Comparison of ENCODE assay signal across 9 cellular contexts in genomic region chr6:32190946-32191677, GRCh38. TPM values are rescaled to one million over a fixed set of nuclear protein-coding genes. Genes with fewer than 3 reads are reported as not detected.
DNase-seq lines count a peak whose midpoint lies in the region; ATAC-seq, FAIRE-seq and TF ChIP-seq lines count a peak whose summit lies in the region.
"Had no signal": no experiment of that assay in that cellular context is flagged by ENCODE, and none has a peak within 500 bp of the region (broad histone marks: within the 10 kb centered on the region; RNA-seq: fewer than 3 reads in every experiment).

No MANE protein-coding gene starts in this region.

- peak overlapping the region; percentile 67; the same call in 1 of the 2 replicates for H2BK15ac ChIP-seq in H1 (ENCODE audit: low read length)

- TF ChIP-seq RAD21 in H1 (IDR thresholded peaks at IDR 0.05 in 1 of 2, conservative IDR thresholded peaks at IDR 0.05 in 1 of 2; ENCODE audit: low read depth in 2 of 2, low read length in 2 of 2), result no peak

- CTCF ChIA-PET in CD4-positive, alpha-beta T cell (lab: Charles Lee), result no interaction called here
- CTCF ChIA-PET in H1 (lab: Charles Lee; ENCODE audit: partially characterized antibody) (interaction anchor here (1.1 to 2.5 kb wide), 4 partner anchors 12 to 73 kb away, joined by 3 to 12 read pairs (median 8); partner anchors contain the start of gene RNF5), PC-3 (lab: Charles Lee) (no interaction called here)

- in situ Hi-C loops in G401 (cut with HindIII; ENCODE audit: low sequenced_read_pairs), result no loop called here

- H4K8ac ChIP-seq in H1 (ENCODE audit: extremely low read depth, insufficient read depth, low read length), result no peak overlapping the region

- no peak for DNase-seq in CD4-positive, alpha-beta T cell
- no peak for DNase-seq in H1 (ENCODE audit: low read depth in 1 of 2, low spot score in 2 of 2)
- DNase-seq in osteoblast (ENCODE audit: insufficient read length, low spot score, missing footprints), result peak; percentile 71
- no peak for DNase-seq in G401 (ENCODE audit: low spot score)
- DNase-seq in PC-3, result no peak
- no peak for DNase-seq in NOMO-1 treated with DMSO at 0.1 percent for 48 hours (lab: John Stamatoyannopoulos, UW; ENCODE audit: unreplicated experiment)
- DNase-seq: activated CD4-positive, alpha-beta T cell treated with anti-CD3 and anti-CD28 coated beads for 48 hours had no signal

- TF ChIP-seq CTCF in CD4-positive, alpha-beta T cell (IDR thresholded peaks at IDR 0.05), result no peak
- TF ChIP-seq CTCF in OCI-LY1 (IDR thresholded peaks at IDR 0.05; ENCODE audit: low read length) (no peak), H1 (IDR thresholded peaks at IDR 0.05; ENCODE audit: control extremely low read depth in 1 of 3, insufficient read depth in 1 of 3, low read depth in 1 of 3, low read length in 3 of 3) (no peak), osteoblast (IDR thresholded peaks at IDR 0.05; ENCODE audit: extremely low read depth, low read depth, low read length) (no peak), PC-3 (conservative IDR thresholded peaks at IDR 0.05; ENCODE audit: low read depth, low read length) (no peak)

- no peak for FAIRE-seq in H1 (lab: Jason Lieb, UNC)

- H3F3A ChIP-seq in OCI-LY1 (ENCODE audit: insufficient read depth, low read length), result 0 out of 2 replicates have a peak, but pooled peaks cover 3% of the 10 kb centered on the region
- no peaks in the 10 kb centered on the region for H3F3A ChIP-seq in PC-3 (ENCODE audit: low read length, unreplicated experiment)

- peak overlapping the region; percentile 75 for H3K4ac ChIP-seq in H1 (replicated peaks; ENCODE audit: insufficient read length, low read depth, low read length)

- H3K9me2 ChIP-seq in OCI-LY1 (ENCODE audit: low read depth, low read length) (no peaks in the 10 kb centered on the region), PC-3 (replicated peaks; ENCODE audit: low read length) (no peaks in the 10 kb centered on the region)

- peak overlapping the region; percentile 75 for H3K18ac ChIP-seq in H1 (ENCODE audit: extremely low read depth, low read length)

- H3K36me3 ChIP-seq in OCI-LY1 (ENCODE audit: insufficient read depth, low read length) (peaks cover 22% of the 10 kb centered on the region; the same call in 1 of the 2 replicates), H1 (ENCODE audit: control insufficient read depth in 2 of 4, insufficient read depth in 4 of 4, low read length in 3 of 4) (peaks cover 2 to 18% (median 14%) of the 10 kb centered on the region in 4 experiments; a peak in 7 of 8 replicates), osteoblast (ENCODE audit: insufficient read depth, low read length) (peaks cover 19% of the 10 kb centered on the region), PC-3 (ENCODE audit: low read depth, low read length) (no peaks in the 10 kb centered on the region)

- H3K27me3 ChIP-seq in CD4-positive, alpha-beta T cell (ENCODE audit: control insufficient read depth, insufficient read depth, low read length), result no peaks in the 10 kb centered on the region
- H3K27me3 ChIP-seq in OCI-LY1 (ENCODE audit: insufficient read depth, low read length), result no peaks in the 10 kb centered on the region
- H3K27me3 ChIP-seq in H1 (replicated peaks in 1 of 4; ENCODE audit: control insufficient read depth in 3 of 4, extremely low read depth in 1 of 4, insufficient read depth in 3 of 4, low read length in 3 of 4), result no peaks in the 10 kb centered on the region
- H3K27me3 ChIP-seq in osteoblast (ENCODE audit: insufficient read depth, low read length), result no peaks in the 10 kb centered on the region
- no peaks in the 10 kb centered on the region for H3K27me3 ChIP-seq in PC-3 (ENCODE audit: low read length)

- peak overlapping the region; percentile 73 for H3K4me3 ChIP-seq in OCI-LY1 (ENCODE audit: low read depth, low read length, poor library complexity, severe bottlenecking)
- H3K4me3 ChIP-seq in H1 (ENCODE audit: extremely low read depth in 1 of 4, insufficient read depth in 2 of 4, low read depth in 3 of 4, low read length in 4 of 4), result peak overlapping the region in 2 of 4 experiments; percentile 30 to 87; a peak in 2 of 8 replicates
- no peak overlapping the region for H3K4me3 ChIP-seq in osteoblast (ENCODE audit: insufficient read depth, low read length)
- H3K4me3 ChIP-seq in PC-3 (ENCODE audit: low read length), result no peak overlapping the region

- no peaks in the 10 kb centered on the region for H4K20me1 ChIP-seq in OCI-LY1 (ENCODE audit: insufficient read depth, low read length)
- H4K20me1 ChIP-seq in H1 (replicated peaks in 1 of 2; ENCODE audit: control insufficient read depth in 1 of 2, insufficient read depth in 2 of 2, low read length in 2 of 2), result peaks cover 0 to 3% of the 10 kb centered on the region in 2 experiments
- H4K20me1 ChIP-seq in osteoblast (ENCODE audit: insufficient read depth, low read length), result no peaks in the 10 kb centered on the region
- no peaks in the 10 kb centered on the region for H4K20me1 ChIP-seq in PC-3 (ENCODE audit: low read length)

- no peak overlapping the region for H3K14ac ChIP-seq in H1 (ENCODE audit: insufficient read length)

- no peak overlapping the region for H3K56ac ChIP-seq in H1 (replicated peaks; ENCODE audit: insufficient read length, low read depth, low read length)

- 0 out of 2 replicates have a peak overlapping the region, but pooled peaks have one; percentile 48 for H2BK20ac ChIP-seq in H1 (ENCODE audit: low read length)

- intact Hi-C loops in CD4-positive, alpha-beta T cell (cut with DNase I, micrococcal nuclease), result loop anchor here (1.0 to 10.0 kb wide), 6 partner anchors 13 to 1976 kb away; partner anchors contain the start of genes AGPAT1 (in 1 of the 2), C6orf47 (in 1 of the 2), CSNK2B (in 1 of the 2) and EHMT2 (in 1 of the 2)
- intact Hi-C loops in PC-3 (cut with micrococcal nuclease), result no loop called here

- no peak for TF ChIP-seq POLR2A in H1 (IDR thresholded peaks at IDR 0.05; ENCODE audit: control extremely low read depth in 1 of 2, low read depth in 2 of 2, low read length in 2 of 2)

- peak overlapping the region; percentile 96 for H3K27ac Mint-ChIP-seq in CD4-positive, alpha-beta T cell

- peaks cover 2% of the 10 kb centered on the region; the same call in 1 of the 2 replicates for H3K79me1 ChIP-seq in H1 (ENCODE audit: low read depth, low read length)

- peak overlapping the region; percentile 99 for H3K4me3 Mint-ChIP-seq in CD4-positive, alpha-beta T cell

- H3K4me2 ChIP-seq in OCI-LY1 (ENCODE audit: low read length), result peak overlapping the region; percentile 86
- H3K4me2 ChIP-seq in H1 (ENCODE audit: insufficient read depth in 1 of 2, low read depth in 2 of 2, low read length in 2 of 2), result peak overlapping the region; percentile 79 to 90
- peak overlapping the region; percentile 88 for H3K4me2 ChIP-seq in osteoblast (ENCODE audit: insufficient read depth, low read length)
- no peak overlapping the region for H3K4me2 ChIP-seq in PC-3 (ENCODE audit: low read length)

- no TSS peak for BruUV-seq in PC-3 (replicated peaks; lab: Mats Ljungman, UMichigan)

- no peaks in the 10 kb centered on the region for H3K27me3 Mint-ChIP-seq in CD4-positive, alpha-beta T cell

- H3K23me2 ChIP-seq in H1 (ENCODE audit: low read depth, low read length), result peaks cover 10% of the 10 kb centered on the region

- peak overlapping the region; percentile 0 for H4K5ac ChIP-seq in H1 (ENCODE audit: insufficient read length, low read depth, low read length)

- H3K27ac ChIP-seq in CD4-positive, alpha-beta T cell (ENCODE audit: low read depth, low read length), result peak overlapping the region; percentile 93
- H3K27ac ChIP-seq in OCI-LY1 (ENCODE audit: low read depth, low read length, poor library complexity, severe bottlenecking) (peak overlapping the region; percentile 88), H1 (ENCODE audit: low read depth, low read length) (no peak overlapping the region), osteoblast (ENCODE audit: low read depth, low read length) (peak overlapping the region; percentile 81), PC-3 (ENCODE audit: low read length) (no peak overlapping the region)

- WGBS in H1 (ENCODE audit: extremely low coverage in 1 of 2, insufficient coverage in 1 of 2, insufficient read length in 1 of 2, insufficient replicate concordance in 2 of 2, low coverage in 1 of 2, low lambda C conversion rate in 2 of 2, missing lambda C conversion rate in 1 of 2), 2 experiments, result 88% methylated on average over 8 of the region's 8 CpGs; no CpG with 5 or more reads in 1 of the 2 experiments

- peak overlapping the region; percentile 92; the same call in 1 of the 2 replicates for H2BK12ac ChIP-seq in H1 (ENCODE audit: low read depth, low read length)

- no peak overlapping the region for H2AFZ ChIP-seq in OCI-LY1 (ENCODE audit: low read length)
- H2AFZ ChIP-seq in H1 (ENCODE audit: low read length), result no peak overlapping the region
- H2AFZ ChIP-seq in osteoblast (ENCODE audit: low read length), result no peak overlapping the region
- H2AFZ ChIP-seq in PC-3 (ENCODE audit: low read length), result no peak overlapping the region

- H3K36me3 Mint-ChIP-seq in CD4-positive, alpha-beta T cell (ENCODE audit: low read depth), result peaks cover 72% of the 10 kb centered on the region

- H3K9me3 Mint-ChIP-seq in CD4-positive, alpha-beta T cell, result no peaks in the 10 kb centered on the region

- H3K23ac ChIP-seq in H1 (ENCODE audit: insufficient read length), result no peak overlapping the region

- H3K9ac ChIP-seq in OCI-LY1 (ENCODE audit: low read length) (peak overlapping the region; percentile 86), H1 (replicated peaks in 1 of 4; ENCODE audit: extremely low read depth in 1 of 4, low read depth in 3 of 4, low read length in 3 of 4) (no peak overlapping the region; a peak in 2 of 7 replicates), PC-3 (ENCODE audit: low read length) (no peak overlapping the region)

- H3K4me1 ChIP-seq in OCI-LY1 (ENCODE audit: insufficient read depth, low read length, severe bottlenecking) (peaks cover 50% of the 10 kb centered on the region), H1 (replicated peaks in 1 of 4; ENCODE audit: control insufficient read depth in 3 of 4, insufficient read depth in 4 of 4, low read length in 3 of 4) (peaks cover 8 to 36% (median 18%) of the 10 kb centered on the region in 4 experiments), osteoblast (ENCODE audit: insufficient read depth, low read length) (peaks cover 19% of the 10 kb centered on the region), PC-3 (ENCODE audit: insufficient read depth, low read length) (peaks cover 33% of the 10 kb centered on the region)

- peak overlapping the region; percentile 55; the same call in 1 of the 2 replicates for H2BK5ac ChIP-seq in H1 (ENCODE audit: low read depth, low read length)

- H4K91ac ChIP-seq in H1 (replicated peaks; ENCODE audit: insufficient read length, low read length), result peak overlapping the region; percentile 76

- H2BK120ac ChIP-seq in H1 (replicated peaks; ENCODE audit: low read depth, low read length), result peak overlapping the region; percentile 50

- POLR2A ChIA-PET in CD4-positive, alpha-beta T cell (lab: Charles Lee), result interaction anchor here (0.8 to 12.1 kb wide), 7 partner anchors 12 to 780 kb away, joined by 3 to 242 read pairs (median 8); partner anchors contain the start of genes AGPAT1, ATF6B, FKBPL and PSMB9
- POLR2A ChIA-PET in H1 (lab: Charles Lee; ENCODE audit: partially characterized antibody), result interaction anchor here (1.0 to 13.3 kb wide), 7 partner anchors 12 to 91 kb away, joined by 3 to 194 read pairs (median 5); partner anchors contain the start of genes AGPAT1, EGFL8, PRRT1 and RNF5
- POLR2A ChIA-PET in PC-3 (lab: Charles Lee; ENCODE audit: unreplicated experiment), result no interaction called here

- H2AK5ac ChIP-seq in H1 (ENCODE audit: low read depth, low read length), result peak overlapping the region; percentile 28; the same call in 1 of the 2 replicates

- H3K9me3 ChIP-seq in CD4-positive, alpha-beta T cell (ENCODE audit: control insufficient read depth, low read length), result no peaks in the 10 kb centered on the region
- H3K9me3 ChIP-seq in OCI-LY1 (ENCODE audit: low read length), result no peaks in the 10 kb centered on the region
- no peaks in the 10 kb centered on the region for H3K9me3 ChIP-seq in H1 (ENCODE audit: insufficient read depth in 2 of 2, low read depth in 1 of 2, low read length in 1 of 2)
- H3K9me3 ChIP-seq in osteoblast (ENCODE audit: low read depth, low read length), result no peaks in the 10 kb centered on the region
- H3K9me3 ChIP-seq in PC-3 (ENCODE audit: low read length), result no peaks in the 10 kb centered on the region

- H3K79me2 ChIP-seq in OCI-LY1 (ENCODE audit: insufficient read depth, low read length) (no peaks in the 10 kb centered on the region), H1 (ENCODE audit: control insufficient read depth in 1 of 2, insufficient read depth in 2 of 2, low read length in 2 of 2) (peaks cover 0 to 13% of the 10 kb centered on the region in 2 experiments; a peak in 2 of 4 replicates), osteoblast (ENCODE audit: insufficient read depth, low read length) (peaks cover 21% of the 10 kb centered on the region), PC-3 (ENCODE audit: low read length) (peaks cover 18% of the 10 kb centered on the region)

- no peak for TF ChIP-seq EP300 in H1 (IDR thresholded peaks at IDR 0.05; ENCODE audit: borderline replicate concordance in 1 of 2, low read depth in 2 of 2, low read length in 2 of 2)

- peaks cover 70% of the 10 kb centered on the region for H3K4me1 Mint-ChIP-seq in CD4-positive, alpha-beta T cell (ENCODE audit: low read depth)

- no peak for ATAC-seq in CD4-positive, alpha-beta T cell (ENCODE audit: poor library complexity)
- ATAC-seq in GM19455 (IDR thresholded peaks at IDR 0.05; ENCODE audit: unreplicated experiment), result no peak
- no peak for ATAC-seq in PC-3

RNA-seq across cellular contexts. Expression of gene PBX2, which starts 1.1 kb away (rescaled TPM):
- 10 to 100 TPM; 62.0 to 65.6 TPM for total RNA-seq in CD4-positive, alpha-beta T cell
- total RNA-seq in H1 (2021; fragmentation: NEBNext Ultra II Directional; extraction: Animal tissue kit (Norgen Biotek cat#: 25700)), result 130 and 133 TPM in 2 replicates
- polyA plus RNA-seq in H1 (2011; rRNA removed), result 102 and 109 TPM in 2 replicates
- polyA plus RNA-seq in H1 (2011; cell fraction: cytosol; rRNA removed), result 124 TPM
- polyA plus RNA-seq in H1 (2011; cell fraction: nucleus; rRNA removed), result 287 TPM
- 114 to 152 TPM (median 137 TPM) in 4 replicates for polyA plus RNA-seq in H1 (2012, experiment 1 of 2)
- 73.3 TPM for polyA plus RNA-seq in H1 (2012, experiment 2 of 2)
- polyA plus RNA-seq in H1 (2013, experiment 1 of 2), result 77.2 TPM
- polyA plus RNA-seq in H1 (2013, experiment 2 of 2), result 72.5 TPM
- polyA minus RNA-seq in H1 (2011; rRNA and poly(A)+ RNA removed), result 105 and 121 TPM in 2 replicates
- 63.4 TPM for polyA minus RNA-seq in H1 (2011; cell fraction: cytosol; rRNA and poly(A)+ RNA removed)
- polyA minus RNA-seq in H1 (2011; cell fraction: nucleus; rRNA and poly(A)+ RNA removed), result 68.9 TPM
- total RNA-seq in osteoblast (17.4 and 18.6 TPM in 2 replicates), PC-3 (2014; rRNA removed) (25.3 and 33.3 TPM in 2 replicates)
- 109 and 123 TPM in 2 replicates for total RNA-seq in G401 (2014; rRNA removed; shearing (Covaris generic))

RNA-seq across cellular contexts. Expression of gene GPSM3, which starts 1.3 kb away (rescaled TPM):
- 100 to 1,000 TPM; 190 to 202 TPM for total RNA-seq in CD4-positive, alpha-beta T cell
- total RNA-seq in H1 (2021; fragmentation: NEBNext Ultra II Directional; extraction: Animal tissue kit (Norgen Biotek cat#: 25700)), result 6.0 and 6.6 TPM in 2 replicates
- 9.8 and 10.6 TPM in 2 replicates for polyA plus RNA-seq in H1 (2011; rRNA removed)
- polyA plus RNA-seq in H1 (2011; cell fraction: cytosol; rRNA removed), result 6.9 TPM
- polyA plus RNA-seq in H1 (2011; cell fraction: nucleus; rRNA removed), result 10.3 TPM
- 6.3 to 10.7 TPM (median 8.7 TPM) in 4 replicates for polyA plus RNA-seq in H1 (2012, experiment 1 of 2)
- 10.1 TPM for polyA plus RNA-seq in H1 (2012, experiment 2 of 2)
- 6.8 TPM for polyA plus RNA-seq in H1 (2013, experiment 1 of 2)
- polyA plus RNA-seq in H1 (2013, experiment 2 of 2), result 5.9 TPM
- 2.2 and 2.8 TPM in 2 replicates for polyA minus RNA-seq in H1 (2011; rRNA and poly(A)+ RNA removed)
- 3.4 TPM for polyA minus RNA-seq in H1 (2011; cell fraction: cytosol; rRNA and poly(A)+ RNA removed)
- 2.4 TPM for polyA minus RNA-seq in H1 (2011; cell fraction: nucleus; rRNA and poly(A)+ RNA removed)
- 0.88 and 1.1 TPM in 2 replicates for total RNA-seq in osteoblast
- 3.4 and 7.9 TPM in 2 replicates for total RNA-seq in G401 (2014; rRNA removed; shearing (Covaris generic))
- total RNA-seq in PC-3 (2014; rRNA removed), result 5.0 and 7.1 TPM in 2 replicates

RNA-seq across cellular contexts. Expression of gene AGER, which starts 7.1 kb away (rescaled TPM):
- 10 to 100 TPM; 23.5 to 27.0 TPM for total RNA-seq in CD4-positive, alpha-beta T cell
- total RNA-seq in H1 (2021; fragmentation: NEBNext Ultra II Directional; extraction: Animal tissue kit (Norgen Biotek cat#: 25700)), result 9.6 and 10.9 TPM in 2 replicates
- polyA plus RNA-seq in H1 (2011; rRNA removed), result 3.8 and 5.5 TPM in 2 replicates
- polyA plus RNA-seq in H1 (2011; cell fraction: cytosol; rRNA removed), result 7.7 TPM
- polyA plus RNA-seq in H1 (2011; cell fraction: nucleus; rRNA removed), result 72.9 TPM
- polyA plus RNA-seq in H1 (2012, experiment 1 of 2), result 13.2 to 17.1 TPM (median 14.7 TPM) in 4 replicates
- 7.8 TPM for polyA plus RNA-seq in H1 (2012, experiment 2 of 2)
- polyA plus RNA-seq in H1 (2013, experiment 1 of 2), result 9.7 TPM
- 8.4 TPM for polyA plus RNA-seq in H1 (2013, experiment 2 of 2)
- 1.5 and 2.4 TPM in 2 replicates for polyA minus RNA-seq in H1 (2011; rRNA and poly(A)+ RNA removed)
- polyA minus RNA-seq in H1 (2011; cell fraction: cytosol; rRNA and poly(A)+ RNA removed), result 2.1 TPM
- 6.9 TPM for polyA minus RNA-seq in H1 (2011; cell fraction: nucleus; rRNA and poly(A)+ RNA removed)
- total RNA-seq in osteoblast (under 0.01 TPM in 2 replicates), PC-3 (2014; rRNA removed) (2.0 and 5.0 TPM in 2 replicates)
- 3.8 and 17.4 TPM in 2 replicates for total RNA-seq in G401 (2014; rRNA removed; shearing (Covaris generic))

RNA-seq across cellular contexts. Expression of gene RNF5, which starts 12.9 kb away (rescaled TPM):
- 1 to 10 TPM; 9.6 to 9.9 TPM for total RNA-seq in CD4-positive, alpha-beta T cell
- total RNA-seq in H1 (2021; fragmentation: NEBNext Ultra II Directional; extraction: Animal tissue kit (Norgen Biotek cat#: 25700)), result 90.0 and 90.3 TPM in 2 replicates
- 145 and 158 TPM in 2 replicates for polyA plus RNA-seq in H1 (2011; rRNA removed)
- 172 TPM for polyA plus RNA-seq in H1 (2011; cell fraction: cytosol; rRNA removed)
- polyA plus RNA-seq in H1 (2011; cell fraction: nucleus; rRNA removed), result 63.3 TPM
- 94.2 to 175 TPM (median 145 TPM) in 4 replicates for polyA plus RNA-seq in H1 (2012, experiment 1 of 2)
- 192 TPM for polyA plus RNA-seq in H1 (2012, experiment 2 of 2)
- polyA plus RNA-seq in H1 (2013, experiment 1 of 2), result 89.0 TPM
- 93.6 TPM for polyA plus RNA-seq in H1 (2013, experiment 2 of 2)
- 34.5 and 36.0 TPM in 2 replicates for polyA minus RNA-seq in H1 (2011; rRNA and poly(A)+ RNA removed)
- polyA minus RNA-seq in H1 (2011; cell fraction: cytosol; rRNA and poly(A)+ RNA removed), result 30.4 TPM
- 18.5 TPM for polyA minus RNA-seq in H1 (2011; cell fraction: nucleus; rRNA and poly(A)+ RNA removed)
- total RNA-seq in osteoblast (25.3 and 32.9 TPM in 2 replicates), PC-3 (2014; rRNA removed) (69.0 and 80.1 TPM in 2 replicates)
- 122 and 128 TPM in 2 replicates for total RNA-seq in G401 (2014; rRNA removed; shearing (Covaris generic))

RNA-seq across cellular contexts. Expression of gene AGPAT1, which starts 15.2 kb away (rescaled TPM):
- 10 to 100 TPM; 13.2 to 13.3 TPM for total RNA-seq in CD4-positive, alpha-beta T cell
- total RNA-seq in H1 (2021; fragmentation: NEBNext Ultra II Directional; extraction: Animal tissue kit (Norgen Biotek cat#: 25700)), result 96.0 and 101 TPM in 2 replicates
- polyA plus RNA-seq in H1 (2011; rRNA removed), result 222 and 287 TPM in 2 replicates
- 133 TPM for polyA plus RNA-seq in H1 (2011; cell fraction: cytosol; rRNA removed)
- 189 TPM for polyA plus RNA-seq in H1 (2011; cell fraction: nucleus; rRNA removed)
- 118 to 136 TPM (median 128 TPM) in 4 replicates for polyA plus RNA-seq in H1 (2012, experiment 1 of 2)
- polyA plus RNA-seq in H1 (2012, experiment 2 of 2), result 145 TPM
- polyA plus RNA-seq in H1 (2013, experiment 1 of 2), result 100 TPM
- polyA plus RNA-seq in H1 (2013, experiment 2 of 2), result 108 TPM
- polyA minus RNA-seq in H1 (2011; rRNA and poly(A)+ RNA removed), result 149 and 233 TPM in 2 replicates
- polyA minus RNA-seq in H1 (2011; cell fraction: cytosol; rRNA and poly(A)+ RNA removed), result 107 TPM
- 64.9 TPM for polyA minus RNA-seq in H1 (2011; cell fraction: nucleus; rRNA and poly(A)+ RNA removed)
- total RNA-seq in osteoblast (17.4 and 19.2 TPM in 2 replicates), PC-3 (2014; rRNA removed) (54.7 and 59.6 TPM in 2 replicates)
- 75.4 and 80.4 TPM in 2 replicates for total RNA-seq in G401 (2014; rRNA removed; shearing (Covaris generic))

Comparison
In these comparisons a context has a peak if more than half of its experiments do, and no peak if none do; other contexts are left out.
1. H3K27ac ChIP-seq: peak in CD4-positive, alpha-beta T cell (single experiment), OCI-LY1 (single experiment) and osteoblast (single experiment); none in H1 (single experiment) and PC-3 (single experiment).
2. RNA of gene GPSM3, which starts 1.3 kb away (total RNA-seq): 190 to 202 TPM in CD4-positive, alpha-beta T cell; 6.0 to 6.6 TPM in H1, 5.0 to 7.1 TPM in PC-3, 3.4 to 7.9 TPM in G401 and 0.88 to 1.1 TPM in osteoblast; every median in the first group is over 10 times any median in the second.